ENCODE assay signal across 11 cellular contexts in genomic region chr4:93688978-93689377, GRCh38.
"Had no signal": no experiment of that assay in that cellular context is flagged by ENCODE, and none has a peak within 500 bp of the region (broad histone marks: within the 10 kb centered on the region; RNA-seq: fewer than 3 reads in every experiment).

No MANE protein-coding gene starts in this region.

- H3K9ac ChIP-seq: GM23248 had no signal

- H3K9me3 ChIP-seq: HAP-1 had no signal

- H2AFZ ChIP-seq: GM23248, GM23338 had no signal

- H3K4me1 ChIP-seq: HAP-1 had no signal

- ATAC-seq: GM23338, HCT116 had no signal

- H3K27ac ChIP-seq: GM23248 had no signal

- H3K36me3 ChIP-seq: HAP-1 had no signal

- H3K4me3 ChIP-seq: GM23248, GM23338, HAP-1 had no signal

- FAIRE-seq: H1, H54 had no signal

- H3K4me2 ChIP-seq: GM23338 had no signal

- DNase-seq: GM23248, GOT3, H7, H9, HCEC 1CT, HFFc6 had no signal
